Comparison of ENCODE assay signal across 25 cellular contexts in genomic region chr2:178800510-178800909, GRCh38.
"Had no signal": no experiment of that assay in that cellular context is flagged by ENCODE, and none has a peak within 500 bp of the region (broad histone marks: within the 10 kb centered on the region; RNA-seq: fewer than 3 reads in every experiment).

No MANE protein-coding gene starts in this region.

- H3K9me3 Mint-ChIP-seq: activated B cell treated with CpG ODN at 0.5 μM for 24 hours; activated CD4-positive, alpha-beta T cell treated with anti-CD3 and anti-CD28 coated beads, Interleukin-2, amount 10 ng/mL, durations not matched to agents 24 days and 14 days; activated naive CD4-positive, alpha-beta T cell treated with anti-CD3 and anti-CD28 coated beads, Interleukin-2, amount 50 U/mL, for 72 hours; activated naive CD8-positive, alpha-beta T cell treated with anti-CD3 and anti-CD28 coated beads, Interleukin-2, amount 50 U/mL, for 24 hours; activated T-cell treated with anti-CD3 and anti-CD28 coated beads, Interleukin-2, amount 50 U/mL, for 4 hours had no signal

- H3K36me3 ChIP-seq: ascending aorta, Peyer's patch had no signal

- H3K4me3 Mint-ChIP-seq: activated B cell treated with CpG ODN at 0.5 μM for 24 hours; activated CD4-positive, alpha-beta T cell treated with anti-CD3 and anti-CD28 coated beads, Interleukin-2, amount 10 ng/mL, durations not matched to agents 24 days and 14 days; activated naive CD8-positive, alpha-beta T cell treated with anti-CD3 and anti-CD28 coated beads, Interleukin-2, amount 50 U/mL, for 24 hours; activated T-cell treated with anti-CD3 and anti-CD28 coated beads, Interleukin-2, amount 50 U/mL, for 4 hours; T-helper 17 cell had no signal

- H3K27me3 ChIP-seq: ascending aorta, body of pancreas, Peyer's patch had no signal

- H3K4me1 ChIP-seq: ascending aorta, body of pancreas, Peyer's patch had no signal

- DNase-seq: activated B cell treated with CpG ODN at 0.5 μM for 24 hours; activated CD4-positive, alpha-beta T cell treated with anti-CD3 and anti-CD28 coated beads for 1 hour; activated CD4-positive, alpha-beta T cell treated with anti-CD3 and anti-CD28 coated beads, Interleukin-2, amount 10 ng/mL, durations not matched to agents 24 days and 14 days; activated CD4-positive, alpha-beta T cell treated with anti-CD3 and anti-CD28 coated beads, Interleukin-2, amount 50 U/mL, for 48 hours; activated CD8-positive, alpha-beta memory T cell treated with anti-CD3 and anti-CD28 coated beads for 24 hours; activated effector memory CD4-positive, alpha-beta T cell treated with anti-CD3 and anti-CD28 coated beads, Interleukin-2, amount 50 U/mL, for 16 hours; activated naive CD4-positive, alpha-beta T cell treated with Interleukin-2 at 50 U/mL for 16 hours; activated naive CD8-positive, alpha-beta T cell treated with anti-CD3 and anti-CD28 coated beads, Interleukin-2, amount 50 U/mL, for 24 hours; activated T-cell treated with anti-CD3 and anti-CD28 coated beads, Interleukin-2, amount 50 U/mL, for 4 hours; amniotic stem cell; body of pancreas; NCI-H1092; NCI-H1417; NCI-H2029; NCI-H2107; NCI-H345; NCI-H510A; Peyer's patch; SHP77 treated with DMSO at 0.1 percent for 48 hours; T-helper 17 cell; T-helper 9 cell had no signal

- H3K4me1 Mint-ChIP-seq: activated B cell treated with CpG ODN at 0.5 μM for 24 hours; activated CD4-positive, alpha-beta T cell treated with anti-CD3 and anti-CD28 coated beads, Interleukin-2, amount 10 ng/mL, durations not matched to agents 24 days and 14 days; activated naive CD8-positive, alpha-beta T cell treated with anti-CD3 and anti-CD28 coated beads, Interleukin-2, amount 50 U/mL, for 24 hours; T-helper 17 cell had no signal

- H3K27ac ChIP-seq: ascending aorta, body of pancreas, KMS-11, Peyer's patch, RWPE1 had no signal

- H3K4me3 ChIP-seq: ascending aorta, body of pancreas, Peyer's patch had no signal

- H3K27me3 Mint-ChIP-seq: activated B cell treated with CpG ODN at 0.5 μM for 24 hours; activated CD4-positive, alpha-beta T cell treated with anti-CD3 and anti-CD28 coated beads, Interleukin-2, amount 10 ng/mL, durations not matched to agents 24 days and 14 days; activated naive CD8-positive, alpha-beta T cell treated with anti-CD3 and anti-CD28 coated beads, Interleukin-2, amount 50 U/mL, for 24 hours had no signal

- H3K9me3 ChIP-seq: ascending aorta, body of pancreas, Peyer's patch had no signal

- H3K27ac Mint-ChIP-seq: activated B cell treated with CpG ODN at 0.5 μM for 24 hours; activated CD4-positive, alpha-beta T cell treated with anti-CD3 and anti-CD28 coated beads, Interleukin-2, amount 10 ng/mL, durations not matched to agents 24 days and 14 days; activated naive CD8-positive, alpha-beta T cell treated with anti-CD3 and anti-CD28 coated beads, Interleukin-2, amount 50 U/mL, for 24 hours; T-helper 17 cell had no signal

- ATAC-seq: activated naive CD4-positive, alpha-beta T cell treated with anti-CD3 and anti-CD28 coated beads, Interleukin-2, amount 50 U/mL, for 72 hours; activated naive CD8-positive, alpha-beta T cell treated with anti-CD3 and anti-CD28 coated beads, Interleukin-2, amount 50 U/mL, for 24 hours; activated T-cell treated with anti-CD3 and anti-CD28 coated beads, Interleukin-2, amount 50 U/mL, for 4 hours; body of pancreas; T-helper 17 cell had no signal

- H3K36me3 Mint-ChIP-seq: activated naive CD4-positive, alpha-beta T cell treated with anti-CD3 and anti-CD28 coated beads, Interleukin-2, amount 50 U/mL, for 72 hours had no signal
